ENCODE assay signal across 29 cellular contexts in the genomic region with DNA sequence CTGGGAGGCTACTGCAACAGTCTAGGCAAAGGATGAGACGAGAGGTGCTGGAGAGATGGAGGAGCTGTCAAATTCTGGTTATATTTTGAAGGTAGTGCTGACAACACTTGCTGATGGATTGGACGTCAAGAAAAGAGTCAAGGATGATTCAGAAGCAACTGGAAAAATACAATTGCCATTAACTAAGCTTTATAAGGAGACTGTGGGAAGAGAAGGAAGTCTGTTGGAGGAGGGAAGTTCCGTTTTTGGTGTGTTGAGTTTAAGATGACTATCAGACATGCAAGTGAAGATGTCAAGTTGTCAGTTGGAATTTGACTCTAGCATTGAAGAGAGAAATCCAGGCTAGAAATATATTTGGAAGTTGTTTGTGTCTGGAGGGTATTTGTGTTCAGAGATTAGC.
"Had no signal": no experiment of that assay in that cellular context is flagged by ENCODE, and none has a peak within 500 bp of the region (broad histone marks: within the 10 kb centered on the region; RNA-seq: fewer than 3 reads in every experiment).

No MANE protein-coding gene starts in this region.

- H3K4me1 ChIP-seq: esophagus squamous epithelium, gastroesophageal sphincter, heart right ventricle had no signal

- H3K27me3 ChIP-seq: brain microvascular endothelial cell, esophagus squamous epithelium, gastroesophageal sphincter, hepatocyte had no signal

- H3K79me2 ChIP-seq: hepatocyte had no signal

- H3K36me3 ChIP-seq: brain microvascular endothelial cell, esophagus squamous epithelium, gastroesophageal sphincter, heart right ventricle, WERI-Rb-1 had no signal

- H3K9me3 Mint-ChIP-seq: activated B cell treated with CpG ODN at 0.5 μM for 24 hours; activated T-helper 17 cell treated with anti-CD3 and anti-CD28 coated beads, Interleukin-2, amount 50 U/mL, for 72 hours; effector memory CD8-positive, alpha-beta T cell had no signal

- H3K27ac ChIP-seq: brain microvascular endothelial cell, esophagus squamous epithelium, gastroesophageal sphincter, heart right ventricle, hepatocyte, WERI-Rb-1 had no signal

- H3K4me3 Mint-ChIP-seq: activated B cell treated with CpG ODN at 0.5 μM for 24 hours; activated CD8-positive, alpha-beta T cell treated with anti-CD3 and anti-CD28 coated beads for 36 hours; activated naive CD8-positive, alpha-beta T cell; activated T-cell treated with anti-CD3 and anti-CD28 coated beads, Interleukin-2, amount 50 U/mL, for 4 hours; activated T-helper 17 cell treated with anti-CD3 and anti-CD28 coated beads, Interleukin-2, amount 50 U/mL, for 72 hours; effector memory CD8-positive, alpha-beta T cell had no signal

- H3K4me3 ChIP-seq: esophagus squamous epithelium, gastroesophageal sphincter, heart right ventricle, hepatocyte had no signal

- H3K27me3 Mint-ChIP-seq: activated B cell treated with CpG ODN at 0.5 μM for 24 hours; activated CD8-positive, alpha-beta T cell treated with anti-CD3 and anti-CD28 coated beads for 36 hours; activated naive CD8-positive, alpha-beta T cell; activated T-helper 17 cell treated with anti-CD3 and anti-CD28 coated beads, Interleukin-2, amount 50 U/mL, for 72 hours; effector memory CD8-positive, alpha-beta T cell had no signal

- H3K27ac Mint-ChIP-seq: activated B cell treated with CpG ODN at 0.5 μM for 24 hours; activated CD8-positive, alpha-beta T cell treated with anti-CD3 and anti-CD28 coated beads for 36 hours; activated naive CD8-positive, alpha-beta T cell; activated T-helper 17 cell treated with anti-CD3 and anti-CD28 coated beads, Interleukin-2, amount 50 U/mL, for 72 hours; effector memory CD8-positive, alpha-beta T cell had no signal

- H2AFZ ChIP-seq: hepatocyte had no signal

- H3K9me3 ChIP-seq: esophagus squamous epithelium, gastroesophageal sphincter, heart right ventricle had no signal

- H3K4me2 ChIP-seq: hepatocyte had no signal

- ATAC-seq: activated CD4-positive, CD25-positive, alpha-beta regulatory T cell treated with anti-CD3 and anti-CD28 coated beads, Interleukin-2, amount 50 U/mL, for 24 hours; activated CD8-positive, alpha-beta T cell treated with anti-CD3 and anti-CD28 coated beads for 36 hours; activated T-cell treated with anti-CD3 and anti-CD28 coated beads, Interleukin-2, amount 50 U/mL, for 4 hours; activated T-helper 17 cell treated with anti-CD3 and anti-CD28 coated beads, Interleukin-2, amount 50 U/mL, for 72 hours; effector memory CD8-positive, alpha-beta T cell; gastroesophageal sphincter; heart right ventricle had no signal

- DNase-seq: activated B cell treated with CpG ODN at 0.5 μM for 24 hours; activated CD4-positive, alpha-beta T cell treated with anti-CD3 and anti-CD28 coated beads for 48 hours; activated CD4-positive, alpha-beta T cell treated with anti-CD3 and anti-CD28 coated beads, Interleukin-2, amount 50 U/mL, for 1 hour; activated CD4-positive, alpha-beta T cell treated with anti-CD3 and anti-CD28 coated beads, Interleukin-2, amount 50 U/mL, for 48 hours; activated CD8-positive, alpha-beta memory T cell treated with anti-CD3 and anti-CD28 coated beads for 24 hours; activated CD8-positive, alpha-beta T cell treated with anti-CD3 and anti-CD28 coated beads for 36 hours; activated effector memory CD4-positive, alpha-beta T cell treated with Interleukin-2 at 50 U/mL for 16 hours; activated gamma-delta T cell treated with Interleukin-2 at 50 U/mL for 16 hours; activated naive CD4-positive, alpha-beta T cell treated with anti-CD3 and anti-CD28 coated beads, Interleukin-2, amount 50 U/mL, for 16 hours; activated naive CD4-positive, alpha-beta T cell treated with Interleukin-2 at 50 U/mL for 16 hours; activated T-cell treated with anti-CD3 and anti-CD28 coated beads, Interleukin-2, amount 50 U/mL, for 4 hours; amniotic stem cell; anterior cingulate cortex; brain microvascular endothelial cell; cortex of kidney; dermis blood vessel endothelial cell; effector CD4-positive, alpha-beta T cell; effector memory CD8-positive, alpha-beta T cell; erythroblast; esophagus squamous epithelium; foreskin melanocyte; heart right ventricle; T-helper 2 cell; WERI-Rb-1 had no signal

- H3K4me1 Mint-ChIP-seq: activated T-helper 17 cell treated with anti-CD3 and anti-CD28 coated beads, Interleukin-2, amount 50 U/mL, for 72 hours had no signal
